In genomic region chr14:104475256-104475655, GRCh38 we compare ENCODE assay signal across 26 cellular contexts.
"Had no signal": no experiment of that assay in that cellular context is flagged by ENCODE, and none has a peak within 500 bp of the region (broad histone marks: within the 10 kb centered on the region; RNA-seq: fewer than 3 reads in every experiment).

No MANE protein-coding gene starts in this region.

- H3K36me3 ChIP-seq: stomach, suprapubic skin, thoracic aorta, thyroid gland, tibial artery, tibial nerve, transverse colon, upper lobe of left lung, upper lobe of right lung, uterus, vagina had no signal

- H3K9me3 ChIP-seq: suprapubic skin, testis, thoracic aorta, thyroid gland, tibial artery, transverse colon, upper lobe of left lung, upper lobe of right lung, uterus, vagina had no signal

- H3K27ac ChIP-seq: stomach, suprapubic skin, testis, thoracic aorta, thyroid gland, tibial artery, tibial nerve, transverse colon, upper lobe of left lung, upper lobe of right lung, uterus, vagina had no signal

- H3K4me3 ChIP-seq: stomach, suprapubic skin, testis, thoracic aorta, thyroid gland, tibial artery, tibial nerve, transverse colon, upper lobe of left lung, upper lobe of right lung, uterus, vagina had no signal

- H3K27me3 ChIP-seq: testis, thyroid gland, upper lobe of left lung, upper lobe of right lung, uterus, vagina had no signal

- H3K4me1 ChIP-seq: stomach, suprapubic skin, testis, thyroid gland, tibial artery, tibial nerve, transverse colon, upper lobe of left lung, upper lobe of right lung, uterus, vagina had no signal

- ATAC-seq: stimulated activated effector memory CD8-positive, alpha-beta T cell treated with anti-CD3 and anti-CD28 coated beads, Interleukin-12 subunit alpha, Interleukin-12 subunit beta, amount 100 ng/mL, for 72 hours; stimulated activated memory B cell treated with anti-CD40 and anti-IgM and Interleukin-4, amounts not matched to agents 10 μg/mL and 1 μg/mL and 100 μg/mL, for 72 hours; stimulated activated naive B cell treated with anti-CD40 and anti-IgM and Interleukin-4, amounts not matched to agents 10 μg/mL and 1 μg/mL and 100 μg/mL, for 72 hours; stimulated activated naive CD8-positive, alpha-beta T cell treated with anti-CD3 and anti-CD28 coated beads, Interleukin-15, amount 100 ng/mL, for 72 hours; stimulated activated naive CD8-positive, alpha-beta T cell treated with anti-CD3 and anti-CD28 coated beads, Interleukin-15, Interleukin-2, amounts not matched to agents 100 U/mL and 50 U/mL, for 24 hours; upper lobe of right lung had no signal

- DNase-seq: stimulated activated CD4-positive, alpha-beta T cell treated with anti-CD3 and anti-CD28 coated beads, Interleukin-2, amount 100 ng/mL, for 48 hours; stimulated activated CD4-positive, alpha-beta T cell treated with anti-CD3 and anti-CD28 coated beads, Interleukin-4, amount 100 ng/mL, for 1 hour; stimulated activated CD4-positive, alpha-beta T cell treated with anti-CD3 and anti-CD28 coated beads, Interleukin-4, amount 100 ng/mL, for 24 hours; stimulated activated CD4-positive, alpha-beta T cell treated with anti-CD3 and anti-CD28 coated beads, Interleukin-4, amount 100 ng/mL, for 4 hours; stimulated activated CD8-positive, alpha-beta memory T cell treated with anti-CD3 and anti-CD28 coated beads, Interleukin-4, amount 100 ng/mL, for 48 hours; stimulated activated naive B cell treated with anti-CD40 and anti-IgM and Interleukin-4, amounts not matched to agents 10 μg/mL and 1 μg/mL and 100 μg/mL, for 72 hours; stimulated activated naive CD4-positive, alpha-beta T cell; stimulated activated naive CD4-positive, alpha-beta T cell treated with Interleukin-2 at 50 U/mL for 16 hours; stimulated activated naive CD8-positive, alpha-beta T cell treated with anti-CD3 and anti-CD28 coated beads, Interleukin-15, amount 100 ng/mL, for 72 hours; stimulated activated naive CD8-positive, alpha-beta T cell treated with anti-CD3 and anti-CD28 coated beads, Interleukin-15, Interleukin-2, amounts not matched to agents 100 U/mL and 50 U/mL, for 24 hours; stomach; substantia nigra; testis; thyroid gland; tibial artery; transverse colon; trophoblast cell; upper lobe of left lung; upper lobe of right lung; uterus had no signal
